ENCODE assay signal across 15 cellular contexts in genomic region chr19:1492474-1493006, GRCh38. TPM values are rescaled to one million over a fixed set of nuclear protein-coding genes. Genes with fewer than 3 reads are reported as not detected.
DNase-seq lines count a peak whose midpoint lies in the region; ATAC-seq, FAIRE-seq and TF ChIP-seq lines count a peak whose summit lies in the region.
"Had no signal": no experiment of that assay in that cellular context is flagged by ENCODE, and none has a peak within 500 bp of the region (broad histone marks: within the 10 kb centered on the region; RNA-seq: fewer than 3 reads in every experiment).

No MANE protein-coding gene starts in this region.

- no peak for TF ChIP-seq EP300 in K562 (IDR thresholded peaks at IDR 0.05; ENCODE audit: low read length)

- H3K27me3 ChIP-seq in K562 (ENCODE audit: control insufficient read depth in 2 of 2, insufficient read depth in 2 of 2, low read length in 2 of 2) = no peaks in the 10 kb centered on the region
- H3K27me3 ChIP-seq: colonic mucosa had no signal

- no peak for TF ChIP-seq RAD21 in K562 (CRISPR knock-in tag; conservative IDR thresholded peaks at IDR 0.05 in 1 of 2, IDR thresholded peaks at IDR 0.05 in 1 of 2)

- H3K4me2 ChIP-seq in K562 (ENCODE audit: insufficient read depth, low read length) = peak overlapping the region; percentile 81

- H3K36me3 ChIP-seq in K562 (ENCODE audit: control insufficient read depth, insufficient read depth, low read length) (no peaks in the 10 kb centered on the region), mucosa of descending colon (ENCODE audit: low read depth) (no peaks in the 10 kb centered on the region)
- H3K36me3 ChIP-seq: colonic mucosa had no signal

- peaks cover 4% of the 10 kb centered on the region for H3K27me3 Mint-ChIP-seq in stimulated activated naive CD8-positive, alpha-beta T cell treated with anti-CD3 and anti-CD28 coated beads, Interleukin-15, Interleukin-2, amounts not matched to agents 100 ng/mL and 50 ng/mL, for 24 hours
- peaks cover 16% of the 10 kb centered on the region for H3K27me3 Mint-ChIP-seq in stimulated activated naive CD8-positive, alpha-beta T cell treated with anti-CD3 and anti-CD28 coated beads, Interleukin-15, amount 100 ng/mL, for 72 hours
- H3K27me3 Mint-ChIP-seq in type B pancreatic cell = peaks cover 17% of the 10 kb centered on the region

- H3K4me1 Mint-ChIP-seq in stimulated activated naive CD8-positive, alpha-beta T cell treated with anti-CD3 and anti-CD28 coated beads, Interleukin-15, Interleukin-2, amounts not matched to agents 100 ng/mL and 50 ng/mL, for 24 hours (ENCODE audit: low read depth) = peaks cover 15% of the 10 kb centered on the region
- H3K4me1 Mint-ChIP-seq in stimulated activated naive CD8-positive, alpha-beta T cell treated with anti-CD3 and anti-CD28 coated beads, Interleukin-15, amount 100 ng/mL, for 72 hours = peaks cover 31% of the 10 kb centered on the region
- H3K4me1 Mint-ChIP-seq in type B pancreatic cell (ENCODE audit: unreplicated experiment) = peaks cover 8% of the 10 kb centered on the region

- peak; percentile 60 for TF ChIP-seq POLR2A in K562 (conservative IDR thresholded peaks at IDR 0.05)

- H4K20me1 ChIP-seq in K562 (replicated peaks; ENCODE audit: control insufficient read depth, insufficient read depth, low read length) = peaks cover 6% of the 10 kb centered on the region; the same call in 1 of the 2 replicates

- H3K9me3 Mint-ChIP-seq in stimulated activated naive CD8-positive, alpha-beta T cell treated with anti-CD3 and anti-CD28 coated beads, Interleukin-15, Interleukin-2, amounts not matched to agents 100 ng/mL and 50 ng/mL, for 24 hours = no peaks in the 10 kb centered on the region
- no peaks in the 10 kb centered on the region for H3K9me3 Mint-ChIP-seq in stimulated activated naive CD8-positive, alpha-beta T cell treated with anti-CD3 and anti-CD28 coated beads, Interleukin-15, amount 100 ng/mL, for 72 hours
- no peaks in the 10 kb centered on the region for H3K9me3 Mint-ChIP-seq in type B pancreatic cell
- H3K9me3 Mint-ChIP-seq: HFFc6, memory B cell had no signal

- no peak overlapping the region for H2AFZ ChIP-seq in K562 (ENCODE audit: low read depth, low read length)

- H3K9me1 ChIP-seq in K562 (ENCODE audit: control insufficient read depth, insufficient read depth, low read length) = no peaks in the 10 kb centered on the region

- BruUV-seq in K562 (replicated peaks; lab: Mats Ljungman, UMichigan) = no TSS peak

- H3K79me2 ChIP-seq in K562 (ENCODE audit: control insufficient read depth, insufficient read depth, low read length) = peaks cover 27% of the 10 kb centered on the region

- no peak for DNase-seq in stimulated activated naive CD8-positive, alpha-beta T cell treated with anti-CD3 and anti-CD28 coated beads, Interleukin-15, amount 100 ng/mL, for 72 hours
- DNase-seq in K562 (ENCODE audit: extremely low read depth in 1 of 4, low spot score in 3 of 4) (peak in 2 of 4 experiments; percentile 19 to 79), mucosa of descending colon (peak in 2 of 3 donors; percentile 38 to 54), type B pancreatic cell (ENCODE audit: extremely low spot score, unreplicated experiment) (no peak), SHP77 (lab: John Stamatoyannopoulos, UW) (no peak), dedifferentiated amniotic fluid mesenchymal stem cell (ENCODE audit: extremely low spot score) (no peak)
- DNase-seq: colonic mucosa, HFFc6, NCI-H1048, SK-N-SH, trophoblast cell had no signal

- H3K4me3 Mint-ChIP-seq in stimulated activated naive CD8-positive, alpha-beta T cell treated with anti-CD3 and anti-CD28 coated beads, Interleukin-15, Interleukin-2, amounts not matched to agents 100 ng/mL and 50 ng/mL, for 24 hours = peak overlapping the region; percentile 72
- peak overlapping the region in 1 of 2 donors; percentile 70 for H3K4me3 Mint-ChIP-seq in stimulated activated naive CD8-positive, alpha-beta T cell treated with anti-CD3 and anti-CD28 coated beads, Interleukin-15, amount 100 ng/mL, for 72 hours
- H3K4me3 Mint-ChIP-seq in type B pancreatic cell = peak overlapping the region; percentile 85

- ATAC-seq in stimulated activated naive CD8-positive, alpha-beta T cell treated with anti-CD3 and anti-CD28 coated beads, Interleukin-15, amount 100 ng/mL, for 72 hours = no peak
- ATAC-seq in K562 (no peak), mucosa of descending colon (no peak), GM18873 (IDR thresholded peaks at IDR 0.05; ENCODE audit: low FRiP score, unreplicated experiment) (no peak)

- CTCF ChIA-PET in K562 (lab: Yijun Ruan, JAX; ENCODE audit: low intra/inter-chr PET ratio) = no interaction called here

- H3K9ac ChIP-seq in K562 (ENCODE audit: insufficient read depth in 1 of 2, low read depth in 2 of 2, low read length in 2 of 2) = peak overlapping the region; percentile 76 to 98
- H3K9ac ChIP-seq: SK-N-SH had no signal

- in situ Hi-C loops in K562 (cut with MboI) = no loop called here

- peaks cover 26 to 91% of the 10 kb centered on the region in 2 experiments for H3K4me1 ChIP-seq in K562 (replicated peaks in 1 of 2; ENCODE audit: control insufficient read depth in 2 of 2, insufficient read depth in 2 of 2, low read length in 2 of 2)
- H3K4me1 ChIP-seq in mucosa of descending colon (ENCODE audit: low read depth) = peaks cover 10% of the 10 kb centered on the region

- TF ChIP-seq CTCF in K562 (IDR thresholded peaks at IDR 0.05 in 2 of 3, conservative IDR thresholded peaks at IDR 0.05 in 1 of 3; ENCODE audit: insufficient read depth in 2 of 3, low read depth in 1 of 3, low read length in 3 of 3) = no peak
- TF ChIP-seq CTCF in mucosa of descending colon (IDR thresholded peaks at IDR 0.05) = no peak
- no peak for TF ChIP-seq CTCF in type B pancreatic cell (conservative IDR thresholded peaks at IDR 0.05)

- peak; percentile 93 for FAIRE-seq in K562 (lab: Jason Lieb, UNC)

- H3K4me3 ChIP-seq in K562 (peak overlapping the region; percentile 67; the same call in 1 of the 2 replicates), mucosa of descending colon (no peak overlapping the region)
- H3K4me3 ChIP-seq: colonic mucosa had no signal

- intact Hi-C loops in K562 (cut with micrococcal nuclease) (no loop called here), mucosa of descending colon (cut with DNase I, micrococcal nuclease) (no loop called here)

- no peaks in the 10 kb centered on the region for H3K36me3 Mint-ChIP-seq in stimulated activated naive CD8-positive, alpha-beta T cell treated with anti-CD3 and anti-CD28 coated beads, Interleukin-15, Interleukin-2, amounts not matched to agents 100 ng/mL and 50 ng/mL, for 24 hours (ENCODE audit: low read depth)
- H3K36me3 Mint-ChIP-seq in type B pancreatic cell = no peaks in the 10 kb centered on the region
- H3K36me3 Mint-ChIP-seq: memory B cell had no signal

- no peaks in the 10 kb centered on the region for H3K9me3 ChIP-seq in K562 (replicated peaks; ENCODE audit: control insufficient read depth, insufficient read depth, low read depth, low read length)
- H3K9me3 ChIP-seq in mucosa of descending colon = no peaks in the 10 kb centered on the region
- H3K9me3 ChIP-seq: colonic mucosa, SK-N-SH had no signal

- peak overlapping the region; percentile 82 for H3K27ac ChIP-seq in K562 (ENCODE audit: extremely low read depth, low read depth, low read length)
- H3K27ac ChIP-seq: colonic mucosa had no signal

- 28% methylated on average over 10 of the region's 10 CpGs for WGBS in K562 (ENCODE audit: insufficient coverage, low coverage, missing lambda C conversion rate)

- no peak overlapping the region for H3K27ac Mint-ChIP-seq in stimulated activated naive CD8-positive, alpha-beta T cell treated with anti-CD3 and anti-CD28 coated beads, Interleukin-15, Interleukin-2, amounts not matched to agents 100 ng/mL and 50 ng/mL, for 24 hours
- H3K27ac Mint-ChIP-seq in stimulated activated naive CD8-positive, alpha-beta T cell treated with anti-CD3 and anti-CD28 coated beads, Interleukin-15, amount 100 ng/mL, for 72 hours = no peak overlapping the region
- H3K27ac Mint-ChIP-seq in type B pancreatic cell = no peak overlapping the region
- H3K27ac Mint-ChIP-seq: HFFc6 had no signal

- POLR2A ChIA-PET in K562 (lab: Yijun Ruan, JAX) = interaction anchor here (0.6 to 0.8 kb wide), 3 partner anchors 12 to 217 kb away, joined by 3 read pairs; partner anchors contain the start of gene FAM174C

RNA-seq across cellular contexts. Expression of gene REEP6, which starts 1.6 kb away (rescaled TPM):
- 24.8 and 67.6 TPM in 2 replicates for total RNA-seq in K562 (2011; cell fraction: chromatin; rRNA removed; ENCODE audit: low replicate concordance)
- total RNA-seq in K562 (2011; cell fraction: nucleolus; rRNA removed) = 113 and 120 TPM in 2 replicates
- 64.9 and 67.3 TPM in 2 replicates for total RNA-seq in K562 (2011; cell fraction: nucleoplasm; rRNA removed)
- total RNA-seq in K562 (2014; rRNA removed) (22.1 and 31.4 TPM in 2 replicates), K562 (2014; rRNA removed; fragmentation: Illumina TruSeq; extraction: Trizol) (5.7 and 7.8 TPM in 2 replicates), K562 (2015; rRNA removed; fragmentation: Illumina TruSeq; extraction: Trizol) (12.2 and 14.5 TPM in 2 replicates), K562 (2021) (64.2 and 66.3 TPM in 2 replicates), mucosa of descending colon (1 to 10 TPM; 2.0 to 5.1 (median 4.5) TPM), type B pancreatic cell (ENCODE audit: low replicate concordance) (17.3 and 34.5 TPM in 2 replicates)
- polyA plus RNA-seq in K562 (2011; rRNA removed) (18.4 and 36.3 TPM in 2 replicates), K562 (2014; fragmentation: Illumina TruSeq; extraction: Trizol) (12.7 and 36.9 TPM in 2 replicates), K562 (2014; fragmentation: Nextera tagmentation; extraction: Ambion mirVana) (1 to 10 TPM; 1.2 to 1.9 TPM), K562 (2014; rRNA removed) (31.8 and 34.1 TPM in 2 replicates)
- polyA plus RNA-seq in K562 (2011; cell fraction: cytosol; rRNA removed) = 26.8 and 94.4 TPM in 2 replicates
- polyA plus RNA-seq in K562 (2011; cell fraction: nucleus; rRNA removed) = 24.1 and 41.5 TPM in 2 replicates
- polyA plus RNA-seq in K562 (2012) = 43.3 and 57.4 TPM in 2 replicates
- 11.2 and 16.1 TPM in 2 replicates for polyA minus RNA-seq in K562 (2011; rRNA and poly(A)+ RNA removed)
- polyA minus RNA-seq in K562 (2011; cell fraction: cytosol; rRNA and poly(A)+ RNA removed) = 42.9 and 55.0 TPM in 2 replicates
- 9.6 and 11.7 TPM in 2 replicates for polyA minus RNA-seq in K562 (2011; cell fraction: nucleus; rRNA and poly(A)+ RNA removed)

RNA-seq across cellular contexts. Expression of gene PCSK4, which starts 2.4 kb away (rescaled TPM):
- 10.1 and 40.2 TPM in 2 replicates for total RNA-seq in K562 (2011; cell fraction: chromatin; rRNA removed; ENCODE audit: low replicate concordance)
- total RNA-seq in K562 (2011; cell fraction: nucleolus; rRNA removed) = 32.6 and 34.9 TPM in 2 replicates
- total RNA-seq in K562 (2011; cell fraction: nucleoplasm; rRNA removed) = 10.8 and 20.5 TPM in 2 replicates
- total RNA-seq in K562 (2014; rRNA removed) (2.2 and 3.4 TPM in 2 replicates), K562 (2014; rRNA removed; fragmentation: Illumina TruSeq; extraction: Trizol) (0.29 TPM in 2 replicates), K562 (2015; rRNA removed; fragmentation: Illumina TruSeq; extraction: Trizol) (1.2 and 1.5 TPM in 2 replicates), K562 (2021) (5.7 and 7.0 TPM in 2 replicates), mucosa of descending colon (1 to 10 TPM; 3.3 to 7.5 (median 4.9) TPM), type B pancreatic cell (ENCODE audit: low replicate concordance) (9.6 and 12.4 TPM in 2 replicates)
- polyA plus RNA-seq in K562 (2011; rRNA removed) (2.7 and 5.1 TPM in 2 replicates), K562 (2014; fragmentation: Illumina TruSeq; extraction: Trizol) (0.85 and 2.2 TPM in 2 replicates), K562 (2014; fragmentation: Nextera tagmentation; extraction: Ambion mirVana) (under 1 TPM in 1 of 2 experiments, not detected in 1; 0.01 TPM), K562 (2014; rRNA removed) (4.8 and 9.1 TPM in 2 replicates)
- 2.9 and 4.0 TPM in 2 replicates for polyA plus RNA-seq in K562 (2011; cell fraction: cytosol; rRNA removed)
- polyA plus RNA-seq in K562 (2011; cell fraction: nucleus; rRNA removed) = 56.5 and 86.1 TPM in 2 replicates
- polyA plus RNA-seq in K562 (2012) = 6.2 and 8.3 TPM in 2 replicates
- 0.35 and 0.60 TPM in 2 replicates for polyA minus RNA-seq in K562 (2011; rRNA and poly(A)+ RNA removed)
- 1.9 and 8.5 TPM in 2 replicates for polyA minus RNA-seq in K562 (2011; cell fraction: cytosol; rRNA and poly(A)+ RNA removed)
- 10.0 and 12.4 TPM in 2 replicates for polyA minus RNA-seq in K562 (2011; cell fraction: nucleus; rRNA and poly(A)+ RNA removed)

RNA-seq across cellular contexts. Expression of gene C19orf25, which starts 13.5 kb away (rescaled TPM):
- total RNA-seq in K562 (2011; cell fraction: chromatin; rRNA removed; ENCODE audit: low replicate concordance) = 67.3 and 231 TPM in 2 replicates
- 138 and 165 TPM in 2 replicates for total RNA-seq in K562 (2011; cell fraction: nucleolus; rRNA removed)
- 70.2 and 72.2 TPM in 2 replicates for total RNA-seq in K562 (2011; cell fraction: nucleoplasm; rRNA removed)
- total RNA-seq in K562 (2014; rRNA removed) = 79.4 and 86.1 TPM in 2 replicates
- total RNA-seq in K562 (2014; rRNA removed; fragmentation: Illumina TruSeq; extraction: Trizol) = 6.5 and 9.6 TPM in 2 replicates
- total RNA-seq in K562 (2015; rRNA removed; fragmentation: Illumina TruSeq; extraction: Trizol) = 40.6 and 42.3 TPM in 2 replicates
- total RNA-seq in K562 (2021) = 68.3 and 73.1 TPM in 2 replicates
- polyA plus RNA-seq in K562 (2011; rRNA removed) = 25.3 and 27.6 TPM in 2 replicates
- polyA plus RNA-seq in K562 (2011; cell fraction: cytosol; rRNA removed) = 55.4 and 125 TPM in 2 replicates
- polyA plus RNA-seq in K562 (2011; cell fraction: nucleus; rRNA removed) = 35.5 and 63.8 TPM in 2 replicates
- polyA plus RNA-seq in K562 (2012) = 46.1 and 46.4 TPM in 2 replicates
- 36.1 and 45.1 TPM in 2 replicates for polyA plus RNA-seq in K562 (2014; fragmentation: Illumina TruSeq; extraction: Trizol)
- 1 to 10 TPM in 1 of 2 experiments, under 1 TPM in 1; 0.79 to 4.5 TPM for polyA plus RNA-seq in K562 (2014; fragmentation: Nextera tagmentation; extraction: Ambion mirVana)
- polyA plus RNA-seq in K562 (2014; rRNA removed) = 96.0 TPM in 2 replicates
- polyA minus RNA-seq in K562 (2011; rRNA and poly(A)+ RNA removed) = 2.2 and 6.5 TPM in 2 replicates
- 21.9 and 26.5 TPM in 2 replicates for polyA minus RNA-seq in K562 (2011; cell fraction: cytosol; rRNA and poly(A)+ RNA removed)
- 18.2 and 20.3 TPM in 2 replicates for polyA minus RNA-seq in K562 (2011; cell fraction: nucleus; rRNA and poly(A)+ RNA removed)
- total RNA-seq in mucosa of descending colon = 10 to 100 TPM; 36.7 to 48.9 (median 38.1) TPM
- total RNA-seq in type B pancreatic cell (ENCODE audit: low replicate concordance) = 36.6 and 37.5 TPM in 2 replicates

RNA-seq across cellular contexts. Expression of gene ADAMTSL5, which starts 20.3 kb away (rescaled TPM):
- total RNA-seq in K562 (2011; cell fraction: chromatin; rRNA removed; ENCODE audit: low replicate concordance) = 12.1 and 28.8 TPM in 2 replicates
- 14.1 and 17.5 TPM in 2 replicates for total RNA-seq in K562 (2011; cell fraction: nucleolus; rRNA removed)
- 11.6 and 15.2 TPM in 2 replicates for total RNA-seq in K562 (2011; cell fraction: nucleoplasm; rRNA removed)
- total RNA-seq in K562 (2014; rRNA removed) (3.0 and 4.7 TPM in 2 replicates), K562 (2014; rRNA removed; fragmentation: Illumina TruSeq; extraction: Trizol) (1.2 and 1.8 TPM in 2 replicates), K562 (2015; rRNA removed; fragmentation: Illumina TruSeq; extraction: Trizol) (2.0 and 2.8 TPM in 2 replicates), K562 (2021) (9.4 and 11.6 TPM in 2 replicates), mucosa of descending colon (1 to 10 TPM; 2.7 to 3.5 (median 3.3) TPM), type B pancreatic cell (ENCODE audit: low replicate concordance) (3.4 and 10.6 TPM in 2 replicates)
- polyA plus RNA-seq in K562 (2011; rRNA removed) (4.4 and 6.3 TPM in 2 replicates), K562 (2014; fragmentation: Illumina TruSeq; extraction: Trizol) (4.1 and 5.0 TPM in 2 replicates), K562 (2014; fragmentation: Nextera tagmentation; extraction: Ambion mirVana) (1 to 10 TPM; 1.0 to 1.3 TPM), K562 (2014; rRNA removed) (8.4 and 9.8 TPM in 2 replicates)
- 7.7 and 18.9 TPM in 2 replicates for polyA plus RNA-seq in K562 (2011; cell fraction: cytosol; rRNA removed)
- polyA plus RNA-seq in K562 (2011; cell fraction: nucleus; rRNA removed) = 18.1 and 35.5 TPM in 2 replicates
- 7.6 and 10.3 TPM in 2 replicates for polyA plus RNA-seq in K562 (2012)
- 1.6 and 2.7 TPM in 2 replicates for polyA minus RNA-seq in K562 (2011; rRNA and poly(A)+ RNA removed)
- 5.6 and 15.1 TPM in 2 replicates for polyA minus RNA-seq in K562 (2011; cell fraction: cytosol; rRNA and poly(A)+ RNA removed)
- polyA minus RNA-seq in K562 (2011; cell fraction: nucleus; rRNA and poly(A)+ RNA removed) = 3.1 and 4.4 TPM in 2 replicates

RNA-seq across cellular contexts. Expression of gene PLK5, which starts 31.3 kb away (rescaled TPM):
- 0.25 and 1.2 TPM in 2 replicates for total RNA-seq in K562 (2011; cell fraction: chromatin; rRNA removed; ENCODE audit: low replicate concordance)
- total RNA-seq in K562 (2011; cell fraction: nucleolus; rRNA removed) = 0.53 and 0.83 TPM in 2 replicates
- total RNA-seq in K562 (2011; cell fraction: nucleoplasm; rRNA removed) = 0.44 and 0.53 TPM in 2 replicates
- total RNA-seq in K562 (2014; rRNA removed) (0.12 and 0.23 TPM in 2 replicates), K562 (2014; rRNA removed; fragmentation: Illumina TruSeq; extraction: Trizol) (not detected in 2 replicates), K562 (2015; rRNA removed; fragmentation: Illumina TruSeq; extraction: Trizol) (not detected in 2 replicates), K562 (2021) (0.16 TPM in 1 of 2 replicates, not detected in the other), mucosa of descending colon (under 1 TPM in 1 of 3 donors, not detected in 2; 0.16 TPM), type B pancreatic cell (ENCODE audit: low replicate concordance) (0.24 TPM in 1 of 2 replicates, not detected in the other)
- polyA plus RNA-seq in K562 (2011; rRNA removed) (0.04 and 0.08 TPM in 2 replicates), K562 (2014; fragmentation: Illumina TruSeq; extraction: Trizol) (not detected in 2 replicates), K562 (2014; fragmentation: Nextera tagmentation; extraction: Ambion mirVana) (not detected), K562 (2014; rRNA removed) (0.07 and 0.27 TPM in 2 replicates)
- 0.06 and 0.16 TPM in 2 replicates for polyA plus RNA-seq in K562 (2011; cell fraction: cytosol; rRNA removed)
- 0.81 and 1.6 TPM in 2 replicates for polyA plus RNA-seq in K562 (2011; cell fraction: nucleus; rRNA removed)
- 0.08 TPM in 1 of 2 replicates, not detected in the other for polyA plus RNA-seq in K562 (2012)
- polyA minus RNA-seq in K562 (2011; rRNA and poly(A)+ RNA removed) = not detected in 2 replicates
- not detected in 2 replicates for polyA minus RNA-seq in K562 (2011; cell fraction: cytosol; rRNA and poly(A)+ RNA removed)
- 0.67 TPM in 2 replicates for polyA minus RNA-seq in K562 (2011; cell fraction: nucleus; rRNA and poly(A)+ RNA removed)
- total RNA-seq: colonic mucosa, fibroblast of lung had no signal
- polyA plus RNA-seq: fibroblast of lung, SK-N-SH had no signal

Comparison
In these comparisons a context has a peak if more than half of its experiments do, and no peak if none do; other contexts are left out.
1. DNase-seq: peak in mucosa of descending colon (2 of 3); none in stimulated activated naive CD8-positive, alpha-beta T cell treated with anti-CD3 and anti-CD28 coated beads, Interleukin-15, amount 100 ng/mL, for 72 hours (0 of 2), type B pancreatic cell (single experiment), SHP77 (0 of 2) and dedifferentiated amniotic fluid mesenchymal stem cell (single experiment).